1 cellular context compared by ENCODE assay signal in genomic region chr17:37118738-37119137, GRCh38.
TF ChIP-seq lines count a peak whose summit lies in the region.

No MANE protein-coding gene starts in this region.

TF ChIP-seq in GM23338, 12 proteins besides CTCF, POLR2A, EP300 and RAD21 (continued from another document):
- no peak for TF ChIP-seq ZNF462 (CRISPR knock-in tag; IDR thresholded peaks at IDR 0.05)
- TF ChIP-seq ETS1 (IDR thresholded peaks at IDR 0.05), result no peak
- no peak for TF ChIP-seq POLR2AphosphoS5 (IDR thresholded peaks at IDR 0.05; ENCODE audit: low read depth)
- TF ChIP-seq ZNF114 (CRISPR knock-in tag; IDR thresholded peaks at IDR 0.05), result no peak
- no peak for TF ChIP-seq EZH2 (IDR thresholded peaks at IDR 0.05; ENCODE audit: low read depth, unreplicated experiment)
